27 cellular contexts compared by ENCODE assay signal in the genomic region with DNA sequence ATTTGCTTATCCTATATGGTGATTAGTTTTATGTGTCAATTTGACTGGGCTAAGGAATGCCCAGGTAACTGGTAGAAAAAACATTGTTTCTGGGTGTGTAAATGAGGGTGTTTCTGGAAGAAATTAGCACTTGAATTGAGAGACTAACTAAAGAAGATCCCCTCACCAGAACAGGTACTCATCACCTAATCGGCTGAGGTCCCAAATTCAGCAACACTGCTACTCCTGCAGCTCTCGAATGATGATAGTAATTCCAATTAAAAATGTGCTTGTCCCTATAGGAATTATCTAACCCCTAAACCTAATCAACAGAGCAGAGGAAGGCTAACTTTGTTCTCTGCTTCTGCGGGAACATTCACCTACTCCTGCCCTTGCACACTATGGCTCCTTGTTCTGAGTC.
"Had no signal": no experiment of that assay in that cellular context is flagged by ENCODE, and none has a peak within 500 bp of the region (broad histone marks: within the 10 kb centered on the region; RNA-seq: fewer than 3 reads in every experiment).

No MANE protein-coding gene starts in this region.

- H3K27me3 Mint-ChIP-seq: naive B cell; naive thymus-derived CD8-positive, alpha-beta T cell; natural killer cell treated with Interleukin-12 subunit alpha and Interleukin-12 subunit beta and Interleukin-15 and Interleukin-18, amount 100 ng/mL, for 72 hours; stimulated activated naive B cell treated with anti-CD40 and anti-IgM and Interleukin-4, amounts not matched to agents 10 μg/mL and 1 μg/mL and 100 μg/mL, for 72 hours; stimulated activated naive CD8-positive, alpha-beta T cell treated with anti-CD3 and anti-CD28 coated beads, Interleukin-15, Interleukin-2, amounts not matched to agents 100 ng/mL and 50 ng/mL, for 24 hours had no signal

- H3K4me1 Mint-ChIP-seq: naive B cell; naive thymus-derived CD8-positive, alpha-beta T cell; stimulated activated effector memory CD8-positive, alpha-beta T cell treated with anti-CD3 and anti-CD28 coated beads, Interleukin-12 subunit alpha, Interleukin-12 subunit beta, amount 100 ng/mL, for 72 hours; stimulated activated naive B cell treated with anti-CD40 and anti-IgM and Interleukin-4, amounts not matched to agents 10 μg/mL and 1 μg/mL and 100 μg/mL, for 72 hours had no signal

- H3K9me3 Mint-ChIP-seq: nephron progenitor cell, type B pancreatic cell had no signal

- H3K9me3 ChIP-seq: neutrophil, pancreas, psoas muscle, right lobe of liver, sigmoid colon, stomach, thoracic aorta, thyroid gland, transverse colon, upper lobe of right lung, uterus had no signal

- H3K27me3 ChIP-seq: neutrophil, right lobe of liver, sigmoid colon, stomach, thyroid gland, transverse colon, upper lobe of right lung, uterus had no signal

- H3K4me3 ChIP-seq: pancreas, psoas muscle, right lobe of liver, sigmoid colon, stomach, thoracic aorta, thyroid gland, transverse colon, upper lobe of right lung, uterus had no signal

- H3K4me1 ChIP-seq: pancreas, psoas muscle, right lobe of liver, sigmoid colon, stomach, thyroid gland, transverse colon, upper lobe of right lung, uterus had no signal

- DNase-seq: naive B cell; naive thymus-derived CD8-positive, alpha-beta T cell; nephron progenitor cell; nucleus accumbens; pancreas; psoas muscle; right cardiac atrium; right lobe of liver; sigmoid colon; small intestine; stimulated activated CD4-positive, alpha-beta T cell treated with anti-CD3 and anti-CD28 coated beads, Interleukin-15, amount 100 ng/mL, for 24 hours; stimulated activated CD4-positive, alpha-beta T cell treated with anti-CD3 and anti-CD28 coated beads, Interleukin-2, amount 100 ng/mL, for 24 hours; stimulated activated CD4-positive, alpha-beta T cell treated with anti-CD3 and anti-CD28 coated beads, Interleukin-2, amount 100 ng/mL, for 48 hours; stimulated activated CD4-positive, alpha-beta T cell treated with anti-CD3 and anti-CD28 coated beads, Interleukin-4, amount 100 ng/mL, for 24 hours; stimulated activated naive B cell treated with anti-CD40 and anti-IgM and Interleukin-4, amounts not matched to agents 10 μg/mL and 1 μg/mL and 100 μg/mL, for 72 hours; stimulated activated naive CD4-positive, alpha-beta T cell treated with Interleukin-2 at 50 U/mL for 16 hours; stomach; thyroid gland; transverse colon; upper lobe of right lung; uterus had no signal

- ATAC-seq: naive thymus-derived CD8-positive, alpha-beta T cell; natural killer cell treated with Interleukin-12 subunit alpha and Interleukin-12 subunit beta and Interleukin-15 and Interleukin-18, amount 100 ng/mL, for 72 hours; pancreas; psoas muscle; right cardiac atrium; right lobe of liver; stimulated activated effector memory CD8-positive, alpha-beta T cell treated with anti-CD3 and anti-CD28 coated beads, Interleukin-12 subunit alpha, Interleukin-12 subunit beta, amount 100 ng/mL, for 72 hours; stimulated activated naive B cell treated with anti-CD40 and anti-IgM and Interleukin-4, amounts not matched to agents 10 μg/mL and 1 μg/mL and 100 μg/mL, for 72 hours; upper lobe of right lung had no signal

- H3K27ac ChIP-seq: neutrophil, pancreas, psoas muscle, right lobe of liver, sigmoid colon, stomach, thoracic aorta, thyroid gland, transverse colon, upper lobe of right lung, uterus had no signal

- H3K27ac Mint-ChIP-seq: naive B cell; naive thymus-derived CD8-positive, alpha-beta T cell; natural killer cell treated with Interleukin-12 subunit alpha and Interleukin-12 subunit beta and Interleukin-15 and Interleukin-18, amount 100 ng/mL, for 72 hours; nephron progenitor cell; stimulated activated effector memory CD8-positive, alpha-beta T cell treated with anti-CD3 and anti-CD28 coated beads, Interleukin-12 subunit alpha, Interleukin-12 subunit beta, amount 100 ng/mL, for 72 hours; stimulated activated naive B cell treated with anti-CD40 and anti-IgM and Interleukin-4, amounts not matched to agents 10 μg/mL and 1 μg/mL and 100 μg/mL, for 72 hours; stimulated activated naive CD8-positive, alpha-beta T cell treated with anti-CD3 and anti-CD28 coated beads, Interleukin-15, Interleukin-2, amounts not matched to agents 100 ng/mL and 50 ng/mL, for 24 hours; type B pancreatic cell had no signal

- H3K36me3 ChIP-seq: neutrophil, pancreas, right lobe of liver, sigmoid colon, stomach, thoracic aorta, thyroid gland, transverse colon, upper lobe of right lung, uterus had no signal

- H3K4me3 Mint-ChIP-seq: naive B cell; naive thymus-derived CD8-positive, alpha-beta T cell; natural killer cell treated with Interleukin-12 subunit alpha and Interleukin-12 subunit beta and Interleukin-15 and Interleukin-18, amount 100 ng/mL, for 72 hours; nephron progenitor cell; stimulated activated effector memory CD8-positive, alpha-beta T cell treated with anti-CD3 and anti-CD28 coated beads, Interleukin-12 subunit alpha, Interleukin-12 subunit beta, amount 100 ng/mL, for 72 hours; stimulated activated naive B cell treated with anti-CD40 and anti-IgM and Interleukin-4, amounts not matched to agents 10 μg/mL and 1 μg/mL and 100 μg/mL, for 72 hours; stimulated activated naive CD8-positive, alpha-beta T cell treated with anti-CD3 and anti-CD28 coated beads, Interleukin-15, Interleukin-2, amounts not matched to agents 100 ng/mL and 50 ng/mL, for 24 hours; type B pancreatic cell had no signal

- H3K36me3 Mint-ChIP-seq: naive B cell; stimulated activated effector memory CD8-positive, alpha-beta T cell treated with anti-CD3 and anti-CD28 coated beads, Interleukin-12 subunit alpha, Interleukin-12 subunit beta, amount 100 ng/mL, for 72 hours; stimulated activated naive B cell treated with anti-CD40 and anti-IgM and Interleukin-4, amounts not matched to agents 10 μg/mL and 1 μg/mL and 100 μg/mL, for 72 hours; type B pancreatic cell had no signal
